ENCODE assay signal across 26 cellular contexts in the genomic region with DNA sequence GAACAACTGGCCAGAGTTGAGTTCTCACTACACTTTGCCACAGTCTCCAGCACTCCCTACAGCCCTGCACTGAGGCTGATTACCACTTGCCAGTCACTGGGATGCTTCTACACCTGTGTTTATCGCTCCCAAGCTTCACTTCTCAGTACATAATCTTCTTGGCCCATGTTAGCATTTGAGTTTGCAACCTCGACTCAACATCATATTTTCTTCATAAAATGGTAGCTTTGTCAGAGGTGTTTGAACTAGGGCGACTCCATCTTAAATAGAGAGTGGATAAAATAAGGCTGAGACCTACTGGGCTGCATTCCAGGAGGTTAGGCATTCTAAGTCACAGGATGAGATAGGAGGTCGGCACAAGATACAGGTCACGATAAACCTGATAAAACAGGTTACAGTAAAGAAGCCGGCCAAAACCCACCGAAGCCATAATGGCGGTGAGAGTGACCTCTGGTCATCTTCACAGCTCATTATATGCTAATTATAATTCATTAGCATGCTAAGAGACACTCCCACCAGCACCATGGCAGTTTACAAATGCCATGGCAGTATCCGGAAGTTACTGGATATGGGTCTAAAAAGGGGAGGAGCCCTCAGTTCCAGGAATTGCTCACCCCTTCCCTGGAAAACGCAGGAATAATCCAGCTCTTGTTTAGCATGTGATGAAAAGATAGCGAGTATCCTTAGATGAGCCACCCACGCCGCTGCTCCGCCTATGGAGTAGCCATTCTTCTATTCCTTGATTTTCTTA.
DNase-seq lines count a peak whose midpoint lies in the region; ATAC-seq, FAIRE-seq and TF ChIP-seq lines count a peak whose summit lies in the region.
"Had no signal": no experiment of that assay in that cellular context is flagged by ENCODE, and none has a peak within 500 bp of the region (broad histone marks: within the 10 kb centered on the region; RNA-seq: fewer than 3 reads in every experiment).

No MANE protein-coding gene starts in this region.

- H4K91ac ChIP-seq in H1 (replicated peaks; ENCODE audit: insufficient read length, low read length), result no peak overlapping the region

- no peak overlapping the region for H3K23ac ChIP-seq in H1 (ENCODE audit: insufficient read length)

- H2BK12ac ChIP-seq in H1 (ENCODE audit: low read depth, low read length), result no peak overlapping the region; the same call in 1 of the 2 replicates

- CTCF ChIA-PET in SK-N-SH (lab: Yijun Ruan, JAX), result interaction anchor here (1.0 to 1.3 kb wide), 3 partner anchors 90 to 875 kb away, joined by 3 read pairs; no protein-coding TSS in a partner anchor
- CTCF ChIA-PET in PC-9 (lab: Charles Lee), result interaction anchor here (0.5 kb wide), 1 partner anchor 14 kb away, joined by 5 read pairs; no protein-coding TSS in a partner anchor
- CTCF ChIA-PET in H1 (lab: Charles Lee; ENCODE audit: partially characterized antibody), result no interaction called here

- H3K14ac ChIP-seq in H1 (ENCODE audit: insufficient read length), result no peak overlapping the region

- no peak overlapping the region for H4K5ac ChIP-seq in H1 (ENCODE audit: insufficient read length, low read depth, low read length)

- no peak for ATAC-seq in SK-N-SH treated with all-trans-retinoic acid at 6 μM for 48 hours
- ATAC-seq in stimulated activated naive CD8-positive, alpha-beta T cell treated with anti-CD3 and anti-CD28 coated beads, Interleukin-15, Interleukin-2, amounts not matched to agents 100 U/mL and 50 U/mL, for 24 hours, result no peak
- ATAC-seq: activated naive CD4-positive, alpha-beta T cell treated with anti-CD3 and anti-CD28 coated beads, Interleukin-2, amount 50 U/mL, for 72 hours; GM12878; right cardiac atrium had no signal

- H2BK20ac ChIP-seq in H1 (ENCODE audit: low read length), result no peak overlapping the region

- H4K20me1 ChIP-seq in SK-N-SH (ENCODE audit: insufficient read depth), result no peaks in the 10 kb centered on the region
- H4K20me1 ChIP-seq in PC-9 (ENCODE audit: insufficient read depth), result no peaks in the 10 kb centered on the region
- H4K20me1 ChIP-seq in H1 (replicated peaks in 1 of 2; ENCODE audit: control insufficient read depth in 1 of 2, insufficient read depth in 2 of 2, low read length in 2 of 2), result no peaks in the 10 kb centered on the region

- TF ChIP-seq POLR2A in H1 (IDR thresholded peaks at IDR 0.05; ENCODE audit: control extremely low read depth in 1 of 2, low read depth in 2 of 2, low read length in 2 of 2), result no peak
- TF ChIP-seq POLR2A in sigmoid colon (IDR thresholded peaks at IDR 0.05), result no peak

- no peak overlapping the region for H3K56ac ChIP-seq in H1 (replicated peaks; ENCODE audit: insufficient read length, low read depth, low read length)

- POLR2A ChIA-PET in SK-N-SH (lab: Yijun Ruan, JAX) (no interaction called here), PC-9 (lab: Charles Lee; ENCODE audit: unreplicated experiment) (interaction anchor here (0.5 to 0.9 kb wide), 4 partner anchors 8 to 106 kb away, joined by 3 to 20 read pairs (median 4); a partner anchor contains a TSS), H1 (lab: Charles Lee; ENCODE audit: partially characterized antibody) (interaction anchor here (1.5 kb wide), 1 partner anchor 105 kb away, joined by 7 read pairs; a partner anchor contains a TSS)

- H2AFZ ChIP-seq in SK-N-SH (ENCODE audit: low read depth) (no peak overlapping the region), PC-9 (no peak overlapping the region), H1 (ENCODE audit: low read length) (no peak overlapping the region)
- H2AFZ ChIP-seq: parathyroid adenoma had no signal

- H3F3A ChIP-seq in SK-N-SH (replicated peaks; ENCODE audit: insufficient read depth) (peaks cover 36% of the 10 kb centered on the region), PC-9 (ENCODE audit: insufficient read depth, low read depth) (peaks cover 21% of the 10 kb centered on the region; the same call in 1 of the 2 replicates)

- TF ChIP-seq EP300 in SK-N-SH (IDR thresholded peaks at IDR 0.05; ENCODE audit: borderline replicate concordance in 1 of 2, low read depth in 1 of 2, low read length in 1 of 2) (no peak), H1 (IDR thresholded peaks at IDR 0.05; ENCODE audit: borderline replicate concordance in 1 of 2, low read depth in 2 of 2, low read length in 2 of 2) (no peak), sigmoid colon (IDR thresholded peaks at IDR 0.05) (no peak)

- BruUV-seq in PC-9 (replicated peaks; lab: Mats Ljungman, UMichigan), result no TSS peak

- H3K36me3 ChIP-seq in SK-N-SH (replicated peaks in 1 of 2; ENCODE audit: control insufficient read depth in 1 of 2, insufficient read depth in 2 of 2, low read length in 1 of 2) (no peaks in the 10 kb centered on the region), PC-9 (ENCODE audit: low read depth) (no peaks in the 10 kb centered on the region), H1 (ENCODE audit: control insufficient read depth in 2 of 4, insufficient read depth in 4 of 4, low read length in 3 of 4) (no peaks in the 10 kb centered on the region), sigmoid colon (no peaks in the 10 kb centered on the region)
- H3K36me3 ChIP-seq: left ventricle myocardium inferior, tibial nerve, WERI-Rb-1 had no signal

- H3K4me1 ChIP-seq in SK-N-SH (ENCODE audit: control insufficient read depth in 1 of 2, insufficient read depth in 2 of 2, low read depth in 1 of 2, low read length in 1 of 2) (peaks cover 15 to 25% of the 10 kb centered on the region in 2 experiments), PC-9 (replicated peaks; ENCODE audit: insufficient read depth) (peaks cover 41% of the 10 kb centered on the region), H1 (replicated peaks in 1 of 4; ENCODE audit: control insufficient read depth in 3 of 4, insufficient read depth in 4 of 4, low read length in 3 of 4) (peaks cover 0 to 21% (median 10%) of the 10 kb centered on the region in 4 experiments; a peak in 5 of 7 replicates), sigmoid colon (peaks cover 0 to 29% (median 24%) of the 10 kb centered on the region in 4 donors)

- no peak for TF ChIP-seq RAD21 in SK-N-SH (IDR thresholded peaks at IDR 0.05; ENCODE audit: low read length)
- TF ChIP-seq RAD21 in H1 (IDR thresholded peaks at IDR 0.05 in 1 of 2, conservative IDR thresholded peaks at IDR 0.05 in 1 of 2; ENCODE audit: low read depth in 2 of 2, low read length in 2 of 2), result no peak

- TF ChIP-seq CTCF in SK-N-SH (IDR thresholded peaks at IDR 0.05) (no peak), PC-9 (conservative IDR thresholded peaks at IDR 0.05) (no peak), H1 (IDR thresholded peaks at IDR 0.05; ENCODE audit: control extremely low read depth in 1 of 3, insufficient read depth in 1 of 3, low read depth in 1 of 3, low read length in 3 of 3) (no peak), sigmoid colon (IDR thresholded peaks at IDR 0.05) (no peak)

- no peaks in the 10 kb centered on the region for H3K27me3 ChIP-seq in SK-N-SH (ENCODE audit: insufficient read depth)
- H3K27me3 ChIP-seq in PC-9 (ENCODE audit: insufficient read depth, low read depth), result no peaks in the 10 kb centered on the region
- no peaks in the 10 kb centered on the region for H3K27me3 ChIP-seq in H1 (replicated peaks in 1 of 4; ENCODE audit: control insufficient read depth in 3 of 4, extremely low read depth in 1 of 4, insufficient read depth in 3 of 4, low read length in 3 of 4)
- no peaks in the 10 kb centered on the region for H3K27me3 ChIP-seq in sigmoid colon
- H3K27me3 ChIP-seq: tibial nerve had no signal

- no peaks in the 10 kb centered on the region for H3K79me1 ChIP-seq in H1 (ENCODE audit: low read depth, low read length)

- no peaks in the 10 kb centered on the region for H3K23me2 ChIP-seq in H1 (ENCODE audit: low read depth, low read length)

- no peak overlapping the region for H2BK15ac ChIP-seq in H1 (ENCODE audit: low read length)

- DNase-seq in SK-N-SH, result no peak
- no peak for DNase-seq in PC-9
- DNase-seq in H1 (ENCODE audit: low read depth in 1 of 2, low spot score in 2 of 2), result no peak
- DNase-seq in sigmoid colon, result peak; percentile 36
- DNase-seq in stimulated activated naive CD8-positive, alpha-beta T cell treated with anti-CD3 and anti-CD28 coated beads, Interleukin-15, Interleukin-2, amounts not matched to agents 100 U/mL and 50 U/mL, for 24 hours, result no peak
- no peak for DNase-seq in NCI-H2029 treated with DMSO at 0.1 percent for 48 hours (lab: John Stamatoyannopoulos, UW)
- no peak for DNase-seq in hepatic stellate cell (ENCODE audit: low spot score)
- DNase-seq: activated CD8-positive, alpha-beta memory T cell treated with anti-CD3 and anti-CD28 coated beads, Interleukin-2, amount 50 U/mL, for 4 hours; AML-193; anterior cingulate cortex; caudate nucleus; DND-41; hippocampal formation; left ventricle myocardium inferior; NCI-H1092; NCI-H187 treated with DMSO at 0.1 percent for 48 hours; NCI-H226; right cardiac atrium; stimulated activated CD4-positive, alpha-beta T cell treated with anti-CD3 and anti-CD28 coated beads, Interleukin-15, amount 100 ng/mL, for 24 hours; WERI-Rb-1 had no signal

- no peak overlapping the region for H3K4me2 ChIP-seq in SK-N-SH
- peak overlapping the region; percentile 59 for H3K4me2 ChIP-seq in PC-9
- H3K4me2 ChIP-seq in H1 (ENCODE audit: insufficient read depth in 1 of 2, low read depth in 2 of 2, low read length in 2 of 2), result no peak overlapping the region

- no peaks in the 10 kb centered on the region for H3K9me3 ChIP-seq in SK-N-SH
- H3K9me3 ChIP-seq in PC-9 (ENCODE audit: insufficient read depth, low read depth), result no peaks in the 10 kb centered on the region
- H3K9me3 ChIP-seq in H1 (ENCODE audit: insufficient read depth in 2 of 2, low read depth in 1 of 2, low read length in 1 of 2), result no peaks in the 10 kb centered on the region
- no peaks in the 10 kb centered on the region for H3K9me3 ChIP-seq in sigmoid colon
- H3K9me3 ChIP-seq: left ventricle myocardium inferior, tibial nerve had no signal

- intact Hi-C loops in PC-9 (cut with micrococcal nuclease; ENCODE audit: unreplicated experiment) (loop anchor here (2.0 to 5.0 kb wide), 3 partner anchors 57 to 452 kb away; no protein-coding TSS in a partner anchor), sigmoid colon (cut with DNase I) (loop anchor here (10.0 kb wide), 1 partner anchor 454 kb away; no protein-coding TSS in a partner anchor)

- H2BK120ac ChIP-seq in H1 (replicated peaks; ENCODE audit: low read depth, low read length), result no peak overlapping the region

- no peak for FAIRE-seq in H1 (lab: Jason Lieb, UNC)
- FAIRE-seq: GM12878 had no signal

- H3K27ac ChIP-seq in SK-N-SH (ENCODE audit: low read depth in 2 of 2, low read length in 1 of 2), result peak overlapping the region in 1 of 2 experiments; percentile 98; a peak in 2 of 4 replicates
- H3K27ac ChIP-seq in PC-9, result peak overlapping the region; percentile 90
- H3K27ac ChIP-seq in H1 (ENCODE audit: low read depth, low read length), result no peak overlapping the region
- H3K27ac ChIP-seq in sigmoid colon, result no peak overlapping the region
- H3K27ac ChIP-seq: 22Rv1, left ventricle myocardium inferior, parathyroid adenoma, tibial nerve, WERI-Rb-1 had no signal

- 0 out of 2 replicates have a peak overlapping the region, but pooled peaks have one; percentile 90 for H2AK5ac ChIP-seq in H1 (ENCODE audit: low read depth, low read length)

- H3K9me2 ChIP-seq in SK-N-SH (no peaks in the 10 kb centered on the region), PC-9 (ENCODE audit: insufficient read depth) (no peaks in the 10 kb centered on the region)

- 97% methylated on average over 14 of the region's 14 CpGs for WGBS in SK-N-SH (ENCODE audit: low lambda C conversion rate)
- WGBS in H1 (ENCODE audit: extremely low coverage in 1 of 2, insufficient coverage in 1 of 2, insufficient read length in 1 of 2, insufficient replicate concordance in 2 of 2, low coverage in 1 of 2, low lambda C conversion rate in 2 of 2, missing lambda C conversion rate in 1 of 2), 2 experiments, result 95% methylated on average over 14 of the region's 14 CpGs; no CpG with 5 or more reads in 1 of the 2 experiments
- 96% methylated on average over 14 of the region's 14 CpGs for WGBS in sigmoid colon, 2 donors

- H3K79me2 ChIP-seq in SK-N-SH (ENCODE audit: insufficient read depth), result no peaks in the 10 kb centered on the region; the same call in 1 of the 2 replicates
- H3K79me2 ChIP-seq in PC-9 (ENCODE audit: low read depth), result no peaks in the 10 kb centered on the region
- H3K79me2 ChIP-seq in H1 (ENCODE audit: control insufficient read depth in 1 of 2, insufficient read depth in 2 of 2, low read length in 2 of 2), result no peaks in the 10 kb centered on the region
- H3K79me2 ChIP-seq: parathyroid adenoma had no signal

- H3K4me3 ChIP-seq in SK-N-SH (ENCODE audit: low read depth in 2 of 2, low read length in 1 of 2), result no peak overlapping the region
- H3K4me3 ChIP-seq in PC-9, result no peak overlapping the region; the same call in 1 of the 2 replicates
- no peak overlapping the region for H3K4me3 ChIP-seq in H1 (ENCODE audit: extremely low read depth in 1 of 4, insufficient read depth in 2 of 4, low read depth in 3 of 4, low read length in 4 of 4)
- no peak overlapping the region for H3K4me3 ChIP-seq in sigmoid colon
- H3K4me3 ChIP-seq: GM12878, left ventricle myocardium inferior, tibial nerve had no signal

- H2BK5ac ChIP-seq in H1 (ENCODE audit: low read depth, low read length), result no peak overlapping the region

- no peak overlapping the region for H3K18ac ChIP-seq in H1 (ENCODE audit: extremely low read depth, low read length)

- H4K8ac ChIP-seq in H1 (ENCODE audit: extremely low read depth, insufficient read depth, low read length), result no peak overlapping the region

- H3K9ac ChIP-seq in SK-N-SH (no peak overlapping the region), H1 (replicated peaks in 1 of 4; ENCODE audit: extremely low read depth in 1 of 4, low read depth in 3 of 4, low read length in 3 of 4) (no peak overlapping the region)
- H3K9ac ChIP-seq: parathyroid adenoma had no signal

- no peak overlapping the region for H3K4ac ChIP-seq in H1 (replicated peaks; ENCODE audit: insufficient read length, low read depth, low read length)
